In the genomic region with DNA sequence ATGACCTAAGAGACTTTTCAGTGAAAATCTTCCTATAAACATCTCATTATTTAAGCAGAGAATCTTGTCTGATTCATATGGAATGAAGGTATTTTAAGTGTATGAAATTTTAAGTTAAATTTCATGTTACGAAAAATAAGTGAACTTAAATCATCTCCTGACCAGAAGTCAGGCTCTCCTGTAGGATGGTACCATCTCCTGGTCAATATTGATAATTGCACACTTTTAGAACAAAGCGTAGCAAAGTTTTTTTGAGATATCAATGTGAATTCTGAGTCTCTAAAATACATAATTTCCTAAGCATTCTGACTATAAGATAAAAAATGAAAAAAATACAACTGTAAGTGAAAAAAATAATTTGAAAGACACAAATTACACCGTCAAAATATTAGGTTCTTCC, we compare ENCODE assay signal across 5 cellular contexts. TPM values are rescaled to one million over a fixed set of nuclear protein-coding genes. Genes with fewer than 3 reads are reported as not detected.
"Had no signal": no experiment of that assay in that cellular context is flagged by ENCODE, and none has a peak within 500 bp of the region (broad histone marks: within the 10 kb centered on the region; RNA-seq: fewer than 3 reads in every experiment).

No MANE protein-coding gene starts in this region.

RNA-seq across cellular contexts. Expression of gene FOLH1, which starts 38.8 kb away (rescaled TPM):
- total RNA-seq: activated CD8-positive, alpha-beta T cell treated with anti-CD3 and anti-CD28 coated beads for 36 hours; activated naive CD8-positive, alpha-beta T cell treated with anti-CD3 and anti-CD28 coated beads for 36 hours; activated T-cell treated with anti-CD3 and anti-CD28 coated beads, Interleukin-2, amount 50 U/mL, for 72 hours; gastrocnemius medialis had no signal
- polyA plus RNA-seq: neural cell had no signal
